In genomic region chr4:138975225-138975624, GRCh38 we compare ENCODE assay signal across 27 cellular contexts. TPM values are rescaled to one million over a fixed set of nuclear protein-coding genes. Genes with fewer than 3 reads are reported as not detected.
DNase-seq lines count a peak whose midpoint lies in the region; ATAC-seq, FAIRE-seq and TF ChIP-seq lines count a peak whose summit lies in the region.
"Had no signal": no experiment of that assay in that cellular context is flagged by ENCODE, and none has a peak within 500 bp of the region (broad histone marks: within the 10 kb centered on the region; RNA-seq: fewer than 3 reads in every experiment).

No MANE protein-coding gene starts in this region.

- CTCF ChIA-PET in HCT116 (lab: Charles Lee) (no interaction called here), K562 (lab: Yijun Ruan, JAX; ENCODE audit: low intra/inter-chr PET ratio) (no interaction called here), Caco-2 (lab: Charles Lee) (no interaction called here)

- DNase-seq in HCT116 (ENCODE audit: low read depth, low spot score) (no peak), K562 (ENCODE audit: extremely low read depth in 1 of 4, low spot score in 3 of 4) (peak in 1 of 4 experiments; percentile 17), ACHN (no peak), Caco-2 (no peak)
- DNase-seq: activated CD4-positive, alpha-beta T cell treated with anti-CD3 and anti-CD28 coated beads, Interleukin-2, amount 50 U/mL, for 1 hour; activated gamma-delta T cell treated with Interleukin-2 at 50 U/mL for 16 hours; activated T-cell treated with anti-CD3 and anti-CD28 coated beads, Interleukin-2, amount 50 U/mL, for 4 hours; DMS79 treated with DMSO at 0.1 percent for 48 hours; dorsolateral prefrontal cortex; GM23248; NCI-H1092 treated with DMSO at 0.1 percent for 48 hours; NCI-H187; NCI-H774; pancreas; SK-N-SH; stimulated activated CD4-positive, alpha-beta T cell treated with anti-CD3 and anti-CD28 coated beads, Interleukin-1b, Interleukin-23, amount 100 ng/mL, for 48 hours; stimulated activated CD8-positive, alpha-beta memory T cell treated with anti-CD3 and anti-CD28 coated beads, Interleukin-4, amount 100 ng/mL, for 48 hours; stimulated activated naive CD8-positive, alpha-beta T cell treated with anti-CD3 and anti-CD28 coated beads, Interleukin-15, amount 100 ng/mL, for 72 hours had no signal

- no peaks in the 10 kb centered on the region for H3K9me1 ChIP-seq in K562 (ENCODE audit: control insufficient read depth, insufficient read depth, low read length)

- no peaks in the 10 kb centered on the region for H3K27me3 Mint-ChIP-seq in Caco-2 (ENCODE audit: insufficient read depth, unreplicated experiment)
- H3K27me3 Mint-ChIP-seq: IgD-negative memory B cell; stimulated activated naive CD8-positive, alpha-beta T cell treated with anti-CD3 and anti-CD28 coated beads, Interleukin-15, amount 100 ng/mL, for 72 hours had no signal

- TF ChIP-seq POLR2A in HCT116 (IDR thresholded peaks at IDR 0.05; ENCODE audit: borderline replicate concordance, extremely low read depth, insufficient read depth, insufficient read length) (no peak), K562 (conservative IDR thresholded peaks at IDR 0.05) (no peak)

- RAD21 ChIA-PET in HCT116 (lab: Charles Lee; ENCODE audit: low non-redundant PET in 1 of 2, low total read pairs in 2 of 2, uncharacterized antibody in 2 of 2, unreplicated experiment in 2 of 2) = no interaction called here

- no peak overlapping the region for H3K4me2 ChIP-seq in HCT116 (ENCODE audit: low read length)
- no peak overlapping the region for H3K4me2 ChIP-seq in K562 (ENCODE audit: insufficient read depth, low read length)
- H3K4me2 ChIP-seq: SK-N-SH, smooth muscle cell had no signal

- no peak overlapping the region for H3K9ac ChIP-seq in HCT116 (ENCODE audit: low read length)
- no peak overlapping the region for H3K9ac ChIP-seq in K562 (ENCODE audit: insufficient read depth in 1 of 2, low read depth in 2 of 2, low read length in 2 of 2)
- H3K9ac ChIP-seq in iPS-18a (ENCODE audit: low read length) = peak overlapping the region; percentile 30
- H3K9ac ChIP-seq: GM23248, SK-N-SH had no signal

- H3K9me3 Mint-ChIP-seq in Caco-2 (ENCODE audit: unreplicated experiment) = no peaks in the 10 kb centered on the region
- H3K9me3 Mint-ChIP-seq: activated T-cell treated with anti-CD3 and anti-CD28 coated beads, Interleukin-2, amount 50 U/mL, for 4 hours; IgD-negative memory B cell; nephron; stimulated activated naive CD8-positive, alpha-beta T cell treated with anti-CD3 and anti-CD28 coated beads, Interleukin-15, amount 100 ng/mL, for 72 hours had no signal

- no peaks in the 10 kb centered on the region for H4K20me1 ChIP-seq in HCT116 (ENCODE audit: insufficient read depth)
- H4K20me1 ChIP-seq in K562 (replicated peaks; ENCODE audit: control insufficient read depth, insufficient read depth, low read length) = no peaks in the 10 kb centered on the region

- H2AFZ ChIP-seq in HCT116 (ENCODE audit: low read depth, low read length, poor library complexity, severe bottlenecking) = no peak overlapping the region
- no peak overlapping the region for H2AFZ ChIP-seq in K562 (ENCODE audit: low read depth, low read length)
- H2AFZ ChIP-seq: GM23248 had no signal

- H3K79me2 ChIP-seq in HCT116 (ENCODE audit: insufficient read depth, low read length) (no peaks in the 10 kb centered on the region), K562 (ENCODE audit: control insufficient read depth, insufficient read depth, low read length) (no peaks in the 10 kb centered on the region)

- H3K27ac ChIP-seq in 22Rv1 (no peak overlapping the region), HCT116 (ENCODE audit: low read depth, low read length) (no peak overlapping the region), K562 (ENCODE audit: extremely low read depth, low read depth, low read length) (no peak overlapping the region), iPS-18a (ENCODE audit: low read length) (peak overlapping the region; percentile 88)
- H3K27ac ChIP-seq: dorsolateral prefrontal cortex, GM23248, pancreas, VCaP had no signal

- H3K36me3 ChIP-seq in HCT116 (ENCODE audit: control insufficient read depth in 1 of 2, insufficient read depth in 2 of 2, low read length in 2 of 2) (no peaks in the 10 kb centered on the region), K562 (ENCODE audit: control insufficient read depth, insufficient read depth, low read length) (no peaks in the 10 kb centered on the region), iPS-18a (ENCODE audit: control insufficient read depth, low read depth, low read length) (no peaks in the 10 kb centered on the region), Caco-2 (ENCODE audit: control insufficient read depth, insufficient read depth, low read length) (no peaks in the 10 kb centered on the region)
- H3K36me3 ChIP-seq: pancreas had no signal

- no peak for FAIRE-seq in K562 (lab: Jason Lieb, UNC)
- FAIRE-seq: pancreas had no signal

- WGBS in K562 (ENCODE audit: insufficient coverage, low coverage, missing lambda C conversion rate) = 52% methylated on average over 4 of the region's 4 CpGs

- TF ChIP-seq EP300 in K562 (IDR thresholded peaks at IDR 0.05; ENCODE audit: low read length) = no peak

- intact Hi-C loops in HCT116 (cut with micrococcal nuclease) (no loop called here), K562 (cut with micrococcal nuclease) (no loop called here), Caco-2 (cut with micrococcal nuclease; ENCODE audit: unreplicated experiment) (no loop called here)

- BruUV-seq in HCT116 (replicated peaks; lab: Mats Ljungman, UMichigan) (no TSS peak), K562 (replicated peaks; lab: Mats Ljungman, UMichigan) (no TSS peak), Caco-2 (replicated peaks; lab: Mats Ljungman, UMichigan) (no TSS peak)

- H3K27me3 ChIP-seq in HCT116 (ENCODE audit: insufficient read depth, low read length) (no peaks in the 10 kb centered on the region), K562 (ENCODE audit: control insufficient read depth in 2 of 2, insufficient read depth in 2 of 2, low read length in 2 of 2) (no peaks in the 10 kb centered on the region; a peak in 1 of 5 replicates), iPS-18a (ENCODE audit: control insufficient read depth, insufficient read depth, low read length) (no peaks in the 10 kb centered on the region), Caco-2 (replicated peaks; ENCODE audit: control insufficient read depth, insufficient read depth, low read length) (no peaks in the 10 kb centered on the region)
- H3K27me3 ChIP-seq: dorsolateral prefrontal cortex, pancreas had no signal

- H3K4me1 ChIP-seq in HCT116 (ENCODE audit: control insufficient read depth in 1 of 2, insufficient read depth in 2 of 2, low read length in 2 of 2) = no peaks in the 10 kb centered on the region
- H3K4me1 ChIP-seq in K562 (replicated peaks in 1 of 2; ENCODE audit: control insufficient read depth in 2 of 2, insufficient read depth in 2 of 2, low read length in 2 of 2) = 0 out of 5 replicates have a peak, but pooled peaks cover 0 to 2% of the 10 kb centered on the region in 2 experiments
- H3K4me1 ChIP-seq in iPS-18a (ENCODE audit: control insufficient read depth, low read depth, low read length) = peaks cover 38% of the 10 kb centered on the region
- H3K4me1 ChIP-seq in Caco-2 = peaks cover 47% of the 10 kb centered on the region
- H3K4me1 ChIP-seq: pancreas had no signal

- peaks cover 6% of the 10 kb centered on the region for H3K36me3 Mint-ChIP-seq in Caco-2 (ENCODE audit: insufficient read depth, unreplicated experiment)
- H3K36me3 Mint-ChIP-seq: IgD-negative memory B cell had no signal

- H3K4me1 Mint-ChIP-seq in Caco-2 (ENCODE audit: low read depth, unreplicated experiment) = peaks cover 21% of the 10 kb centered on the region
- H3K4me1 Mint-ChIP-seq: stimulated activated naive CD8-positive, alpha-beta T cell treated with anti-CD3 and anti-CD28 coated beads, Interleukin-15, amount 100 ng/mL, for 72 hours had no signal

- no peak overlapping the region for H3K27ac Mint-ChIP-seq in Caco-2 (ENCODE audit: unreplicated experiment)
- H3K27ac Mint-ChIP-seq: IgD-negative memory B cell; nephron; stimulated activated naive CD8-positive, alpha-beta T cell treated with anti-CD3 and anti-CD28 coated beads, Interleukin-15, amount 100 ng/mL, for 72 hours had no signal

- TF ChIP-seq CTCF in 22Rv1 (IDR thresholded peaks at IDR 0.05) (0 out of 2 replicates have a peak, but pooled peaks have one; percentile 7), HCT116 (IDR thresholded peaks at IDR 0.05 in 2 of 3, conservative IDR thresholded peaks at IDR 0.05 in 1 of 3; ENCODE audit: borderline replicate concordance in 1 of 3, insufficient read depth in 1 of 3, low read depth in 2 of 3, low read length in 2 of 3) (peak in 2 of 3 experiments; percentile 21 to 32; a peak in 3 of 6 replicates), K562 (IDR thresholded peaks at IDR 0.05 in 2 of 3, conservative IDR thresholded peaks at IDR 0.05 in 1 of 3; ENCODE audit: insufficient read depth in 2 of 3, low read depth in 1 of 3, low read length in 3 of 3) (peak in 2 of 3 experiments; percentile 7 to 11; a peak in 1 of 6 replicates), Caco-2 (IDR thresholded peaks at IDR 0.05; ENCODE audit: insufficient read depth in 1 of 2, low read depth in 1 of 2, low read length in 1 of 2, severe bottlenecking in 1 of 2, unreplicated experiment in 1 of 2) (no peak)

- TF ChIP-seq RAD21 in HCT116 (IDR thresholded peaks at IDR 0.05; ENCODE audit: low read depth) (no peak), K562 (CRISPR knock-in tag; conservative IDR thresholded peaks at IDR 0.05 in 1 of 2, IDR thresholded peaks at IDR 0.05 in 1 of 2) (no peak)

- H3K9me3 ChIP-seq in HCT116 (ENCODE audit: control insufficient read depth in 1 of 2, insufficient read depth in 1 of 2, low read depth in 1 of 2, low read length in 2 of 2) (no peaks in the 10 kb centered on the region), K562 (replicated peaks; ENCODE audit: control insufficient read depth, insufficient read depth, low read depth, low read length) (no peaks in the 10 kb centered on the region), iPS-18a (ENCODE audit: control insufficient read depth, low read depth, low read length) (no peaks in the 10 kb centered on the region), Caco-2 (no peaks in the 10 kb centered on the region)
- H3K9me3 ChIP-seq: pancreas, SK-N-SH had no signal

- in situ Hi-C loops in K562 (cut with MboI) (no loop called here), ACHN (cut with HindIII; ENCODE audit: low pct_ligation_motif_present, low pct_unique_long_range_greater_than_20kb, low sequenced_read_pairs) (no loop called here)

- no peaks in the 10 kb centered on the region for H3K9me2 ChIP-seq in HCT116 (ENCODE audit: insufficient read depth)
- H3K9me2 ChIP-seq: SK-N-SH had no signal

- POLR2A ChIA-PET in HCT116 (lab: Charles Lee) (no interaction called here), K562 (lab: Yijun Ruan, JAX) (no interaction called here), Caco-2 (lab: Charles Lee) (interaction anchor here (0.7 kb wide), 1 partner anchor 30 kb away, joined by 6 read pairs; no protein-coding TSS in a partner anchor)

- ATAC-seq in HCT116 (peak; percentile 64), K562 (no peak), GM19328 (IDR thresholded peaks at IDR 0.05; ENCODE audit: unreplicated experiment) (no peak), GM18858 (IDR thresholded peaks at IDR 0.05; ENCODE audit: unreplicated experiment) (no peak)
- ATAC-seq: activated T-cell treated with anti-CD3 and anti-CD28 coated beads, Interleukin-2, amount 50 U/mL, for 4 hours; pancreas; stimulated activated naive CD8-positive, alpha-beta T cell treated with anti-CD3 and anti-CD28 coated beads, Interleukin-15, amount 100 ng/mL, for 72 hours had no signal

- H3K4me3 ChIP-seq in HCT116 (replicated peaks in 1 of 2; ENCODE audit: low read depth in 1 of 2, low read length in 2 of 2) = no peak overlapping the region
- no peak overlapping the region for H3K4me3 ChIP-seq in K562
- H3K4me3 ChIP-seq in iPS-18a (ENCODE audit: low read length) = no peak overlapping the region
- no peak overlapping the region for H3K4me3 ChIP-seq in Caco-2 (ENCODE audit: low read depth, low read length)
- H3K4me3 ChIP-seq: dorsolateral prefrontal cortex, GM23248, lung, pancreas, smooth muscle cell had no signal

- no peak overlapping the region for H3K4me3 Mint-ChIP-seq in Caco-2 (ENCODE audit: unreplicated experiment)
- H3K4me3 Mint-ChIP-seq: activated T-cell treated with anti-CD3 and anti-CD28 coated beads, Interleukin-2, amount 50 U/mL, for 4 hours; IgD-negative memory B cell; nephron; stimulated activated naive CD8-positive, alpha-beta T cell treated with anti-CD3 and anti-CD28 coated beads, Interleukin-15, amount 100 ng/mL, for 72 hours had no signal

RNA-seq across cellular contexts. Expression of gene NOCT, which starts 40.4 kb away (rescaled TPM):
- total RNA-seq in HCT116 (2021; ENCODE audit: unreplicated experiment) = 20.4 TPM
- 12.5 and 15.2 TPM in 2 replicates for polyA plus RNA-seq in HCT116 (2012)
- 19.8 and 26.9 TPM in 2 replicates for total RNA-seq in K562 (2011; cell fraction: chromatin; rRNA removed; ENCODE audit: low replicate concordance)
- total RNA-seq in K562 (2011; cell fraction: nucleolus; rRNA removed) = 23.4 and 23.7 TPM in 2 replicates
- 13.3 and 19.2 TPM in 2 replicates for total RNA-seq in K562 (2011; cell fraction: nucleoplasm; rRNA removed)
- 12.9 and 20.5 TPM in 2 replicates for total RNA-seq in K562 (2014; rRNA removed)
- total RNA-seq in K562 (2014; rRNA removed; fragmentation: Illumina TruSeq; extraction: Trizol) = 16.8 and 18.5 TPM in 2 replicates
- total RNA-seq in K562 (2015; rRNA removed; fragmentation: Illumina TruSeq; extraction: Trizol) = 12.0 and 13.2 TPM in 2 replicates
- total RNA-seq in K562 (2021) = 20.2 and 24.1 TPM in 2 replicates
- polyA plus RNA-seq in K562 (2011; rRNA removed) = 3.8 and 6.8 TPM in 2 replicates
- 4.2 and 6.7 TPM in 2 replicates for polyA plus RNA-seq in K562 (2011; cell fraction: cytosol; rRNA removed)
- polyA plus RNA-seq in K562 (2011; cell fraction: nucleus; rRNA removed) = 5.9 and 7.8 TPM in 2 replicates
- 7.7 and 8.4 TPM in 2 replicates for polyA plus RNA-seq in K562 (2012)
- 9.8 and 11.1 TPM in 2 replicates for polyA plus RNA-seq in K562 (2014; fragmentation: Illumina TruSeq; extraction: Trizol)
- polyA plus RNA-seq in K562 (2014; fragmentation: Nextera tagmentation; extraction: Ambion mirVana) = 1 to 10 TPM; 1.3 to 2.8 TPM
- 4.0 and 5.1 TPM in 2 replicates for polyA plus RNA-seq in K562 (2014; rRNA removed)
- polyA minus RNA-seq in K562 (2011; rRNA and poly(A)+ RNA removed) = 14.4 and 18.4 TPM in 2 replicates
- polyA minus RNA-seq in K562 (2011; cell fraction: cytosol; rRNA and poly(A)+ RNA removed) = 18.7 and 20.3 TPM in 2 replicates
- 6.2 and 7.7 TPM in 2 replicates for polyA minus RNA-seq in K562 (2011; cell fraction: nucleus; rRNA and poly(A)+ RNA removed)
- 21.5 and 25.4 TPM in 2 replicates for total RNA-seq in Caco-2 (2022)

Comparison
In these comparisons a context has a peak if more than half of its experiments do, and no peak if none do; other contexts are left out.
1. CTCF ChIP-seq: peak in 22Rv1 (single experiment), HCT116 (2 of 3) and K562 (2 of 3); none in Caco-2 (0 of 2).